ENCODE assay signal across 7 cellular contexts in the genomic region with DNA sequence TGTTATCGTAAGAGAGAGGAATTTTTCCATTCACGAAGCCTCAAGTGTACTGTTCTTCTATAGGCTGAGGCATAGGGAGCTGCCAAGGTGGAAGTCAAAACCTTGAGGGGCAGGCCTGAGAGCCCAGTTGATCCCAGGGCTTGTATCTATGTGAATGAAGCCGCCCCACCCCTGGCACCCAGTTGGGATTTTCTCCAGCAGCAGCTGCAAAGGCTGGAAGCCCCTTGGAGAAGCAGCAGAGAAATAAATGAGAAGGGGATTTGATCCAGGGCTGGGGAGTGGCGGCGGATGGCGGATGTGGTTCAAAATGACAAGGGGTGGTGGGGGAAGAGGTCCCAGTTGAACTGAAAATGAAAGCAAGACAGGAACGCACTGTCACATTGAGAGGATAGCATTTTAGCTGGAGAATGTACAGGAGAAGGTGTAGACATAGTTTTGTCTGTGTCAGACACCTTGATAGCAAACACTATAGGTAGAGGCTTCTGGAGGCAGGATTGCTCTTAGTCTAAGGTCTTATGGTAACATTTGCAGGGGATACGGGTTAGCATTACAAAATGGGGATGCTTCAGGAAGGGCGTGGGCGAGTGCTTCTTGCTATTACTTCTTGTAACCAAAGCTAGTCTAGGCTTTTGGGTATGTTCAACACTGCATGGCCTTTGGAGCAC. TPM values are rescaled to one million over a fixed set of nuclear protein-coding genes. Genes with fewer than 3 reads are reported as not detected.
A peak's percentile ranks its signal among the peaks of the same experiment; 100 is the strongest.
DNase-seq lines count a peak whose midpoint lies in the region; ATAC-seq and TF ChIP-seq lines count a peak whose summit lies in the region.

No MANE protein-coding gene starts in this region.

- H3K9ac ChIP-seq in mesendoderm (ENCODE audit: low read length) = no peak overlapping the region

- peak overlapping the region; percentile 93 to 95 for H3K27ac Mint-ChIP-seq in natural killer cell treated with Interleukin-12 subunit alpha and Interleukin-12 subunit beta and Interleukin-15 and Interleukin-18, amount 100 ng/mL, for 72 hours

- no peak overlapping the region for H3K23ac ChIP-seq in mesendoderm (ENCODE audit: low read length)

- no CpG with 5 or more reads among the region's 10 CpGs for WGBS in mesendoderm (ENCODE audit: extremely low coverage, insufficient coverage, low lambda C conversion rate)

- H3K79me1 ChIP-seq in mesendoderm (ENCODE audit: low read length) = no peaks in the 10 kb centered on the region

- no peak for TF ChIP-seq CTCF in GM20000 (IDR thresholded peaks at IDR 0.05; ENCODE audit: extremely low read depth, missing control alignments)

- H2BK5ac ChIP-seq in mesendoderm (ENCODE audit: low read length) = no peak overlapping the region

- no peak overlapping the region for H2AK5ac ChIP-seq in mesendoderm (ENCODE audit: low read length)

- peaks cover 3% of the 10 kb centered on the region for H3K9me3 Mint-ChIP-seq in natural killer cell treated with Interleukin-12 subunit alpha and Interleukin-12 subunit beta and Interleukin-15 and Interleukin-18, amount 100 ng/mL, for 72 hours

- H3K36me3 ChIP-seq in mesendoderm (ENCODE audit: control insufficient read depth, insufficient read depth, low read length) = no peaks in the 10 kb centered on the region

- peak overlapping the region; percentile 94 for H3K4me3 Mint-ChIP-seq in natural killer cell treated with Interleukin-12 subunit alpha and Interleukin-12 subunit beta and Interleukin-15 and Interleukin-18, amount 100 ng/mL, for 72 hours

- no peak overlapping the region for H4K5ac ChIP-seq in mesendoderm (ENCODE audit: low read length)

- DNase-seq in GM20000 (ENCODE audit: low spot score) = peak; percentile 20
- peak; percentile 74 for DNase-seq in activated CD8-positive, alpha-beta memory T cell treated with anti-CD3 and anti-CD28 coated beads for 24 hours
- peak; percentile 70 for DNase-seq in natural killer cell treated with Interleukin-12 subunit alpha and Interleukin-12 subunit beta and Interleukin-15 and Interleukin-18, amount 100 ng/mL, for 72 hours (ENCODE audit: low spot score)
- DNase-seq in NCI-H1105 treated with DMSO at 0.1 percent for 48 hours (lab: John Stamatoyannopoulos, UW) = no peak
- no peak for DNase-seq in NCI-H2171 treated with DMSO at 0.1 percent for 48 hours (lab: John Stamatoyannopoulos, UW)
- no peak for DNase-seq in mesendoderm

- ATAC-seq in HG03521 (IDR thresholded peaks at IDR 0.05; ENCODE audit: unreplicated experiment) = peak; percentile 72
- peak; percentile 85 to 90 for ATAC-seq in natural killer cell treated with Interleukin-12 subunit alpha and Interleukin-12 subunit beta and Interleukin-15 and Interleukin-18, amount 100 ng/mL, for 72 hours

- H3K4me3 ChIP-seq in mesendoderm (ENCODE audit: low read length) = no peak overlapping the region

- H3K27me3 ChIP-seq in mesendoderm (ENCODE audit: insufficient read depth, low read length, poor library complexity) = no peaks in the 10 kb centered on the region

- no peak overlapping the region for H2BK15ac ChIP-seq in mesendoderm (replicated peaks; ENCODE audit: low read depth)

- H3K27ac ChIP-seq in mesendoderm (ENCODE audit: low read depth, low read length) = no peak overlapping the region

- peaks cover 53 to 71% of the 10 kb centered on the region in 2 donors for H3K4me1 Mint-ChIP-seq in natural killer cell treated with Interleukin-12 subunit alpha and Interleukin-12 subunit beta and Interleukin-15 and Interleukin-18, amount 100 ng/mL, for 72 hours (ENCODE audit: low read depth in 2 of 2)

- H3K36me3 Mint-ChIP-seq in natural killer cell treated with Interleukin-12 subunit alpha and Interleukin-12 subunit beta and Interleukin-15 and Interleukin-18, amount 100 ng/mL, for 72 hours = peaks cover 11% of the 10 kb centered on the region

- peaks cover 0 to 5% of the 10 kb centered on the region in 2 donors for H3K27me3 Mint-ChIP-seq in natural killer cell treated with Interleukin-12 subunit alpha and Interleukin-12 subunit beta and Interleukin-15 and Interleukin-18, amount 100 ng/mL, for 72 hours

- H3K79me2 ChIP-seq in mesendoderm (ENCODE audit: control insufficient read depth, insufficient read depth, low read length) = no peaks in the 10 kb centered on the region

- H3K56ac ChIP-seq in mesendoderm (ENCODE audit: low read length) = no peak overlapping the region

- no peak overlapping the region for H3K4me2 ChIP-seq in mesendoderm (ENCODE audit: low read length)

- no peak overlapping the region for H3K18ac ChIP-seq in mesendoderm (ENCODE audit: low read length)

- no peak overlapping the region for H3K4ac ChIP-seq in mesendoderm (ENCODE audit: low read depth, low read length)

- H2BK120ac ChIP-seq in mesendoderm (ENCODE audit: low read depth, low read length) = no peak overlapping the region

- H3K4me1 ChIP-seq in mesendoderm (ENCODE audit: control insufficient read depth, low read depth, low read length) = no peaks in the 10 kb centered on the region

- H4K8ac ChIP-seq in mesendoderm (ENCODE audit: low read depth, low read length) = no peak overlapping the region

RNA-seq across cellular contexts. Expression of a gene that starts 32.6 kb away (rescaled TPM):
- total RNA-seq in natural killer cell treated with Interleukin-12 subunit alpha and Interleukin-12 subunit beta and Interleukin-15 and Interleukin-18, amount 100 ng/mL, for 72 hours = 10 to 100 TPM; 32.0 to 44.5 TPM
- polyA plus RNA-seq in mesendoderm (2013, experiment 1 of 2) = 1.7 TPM
- polyA plus RNA-seq in mesendoderm (2013, experiment 2 of 2) = 1.5 TPM

Comparison
In these comparisons a context has a peak if more than half of its experiments do, and no peak if none do; other contexts are left out.
1. DNase-seq: peak in GM20000 (single experiment), activated CD8-positive, alpha-beta memory T cell treated with anti-CD3 and anti-CD28 coated beads for 24 hours (single experiment) and natural killer cell treated with Interleukin-12 subunit alpha and Interleukin-12 subunit beta and Interleukin-15 and Interleukin-18, amount 100 ng/mL, for 72 hours (single experiment); none in NCI-H1105 treated with DMSO at 0.1 percent for 48 hours (single experiment), NCI-H2171 treated with DMSO at 0.1 percent for 48 hours (single experiment) and mesendoderm (single experiment).